ENCODE assay signal across 19 cellular contexts in genomic region chr1:69846267-69846666, GRCh38.
DNase-seq lines count a peak whose midpoint lies in the region; ATAC-seq, FAIRE-seq and TF ChIP-seq lines count a peak whose summit lies in the region.
"Had no signal": no experiment of that assay in that cellular context is flagged by ENCODE, and none has a peak within 500 bp of the region (broad histone marks: within the 10 kb centered on the region; RNA-seq: fewer than 3 reads in every experiment).

No MANE protein-coding gene starts in this region.

- H3K27me3 ChIP-seq in H1 (replicated peaks in 1 of 4; ENCODE audit: control insufficient read depth in 3 of 4, extremely low read depth in 1 of 4, insufficient read depth in 3 of 4, low read length in 3 of 4) = no peaks in the 10 kb centered on the region
- H3K27me3 ChIP-seq: Peyer's patch had no signal

- no peak for TF ChIP-seq EP300 in H1 (IDR thresholded peaks at IDR 0.05; ENCODE audit: borderline replicate concordance in 1 of 2, low read depth in 2 of 2, low read length in 2 of 2)

- 0 out of 2 replicates have a peak overlapping the region, but pooled peaks have one; percentile 6 for H2AFZ ChIP-seq in H1 (ENCODE audit: low read length)
- H2AFZ ChIP-seq: GM23338 had no signal

- H3K27ac Mint-ChIP-seq in activated naive CD4-positive, alpha-beta T cell treated with anti-CD3 and anti-CD28 coated beads, Interleukin-2, amount 10 ng/mL, durations not matched to agents 7 days and 5 days = no peak overlapping the region
- H3K27ac Mint-ChIP-seq: CD14-positive monocyte, GM23338 had no signal

- no peaks in the 10 kb centered on the region for H3K4me1 Mint-ChIP-seq in activated naive CD4-positive, alpha-beta T cell treated with anti-CD3 and anti-CD28 coated beads, Interleukin-2, amount 10 ng/mL, durations not matched to agents 7 days and 5 days
- H3K4me1 Mint-ChIP-seq: CD14-positive monocyte had no signal

- H3K14ac ChIP-seq in H1 (ENCODE audit: insufficient read length) = no peak overlapping the region

- H3K36me3 Mint-ChIP-seq in activated naive CD4-positive, alpha-beta T cell treated with anti-CD3 and anti-CD28 coated beads, Interleukin-2, amount 10 ng/mL, durations not matched to agents 7 days and 5 days = no peaks in the 10 kb centered on the region
- H3K36me3 Mint-ChIP-seq: CD14-positive monocyte had no signal

- no peak overlapping the region for H3K4me2 ChIP-seq in H1 (ENCODE audit: insufficient read depth in 1 of 2, low read depth in 2 of 2, low read length in 2 of 2)
- H3K4me2 ChIP-seq: GM23338, SK-N-SH had no signal

- CTCF ChIA-PET in H1 (lab: Charles Lee; ENCODE audit: partially characterized antibody) = interaction anchor here (1.0 kb wide), 1 partner anchor 59 kb away, joined by 3 read pairs; no protein-coding TSS in a partner anchor
- CTCF ChIA-PET in activated naive CD4-positive, alpha-beta T cell treated with anti-CD3 and anti-CD28 coated beads, Interleukin-2, amount 10 ng/mL, durations not matched to agents 7 days and 5 days (lab: Charles Lee) = no interaction called here

- no peak overlapping the region for H3K27ac ChIP-seq in H1 (ENCODE audit: low read depth, low read length)
- H3K27ac ChIP-seq: HL-60, Peyer's patch had no signal

- no peak overlapping the region for H3K23ac ChIP-seq in H1 (ENCODE audit: insufficient read length)

- no peak overlapping the region for H4K8ac ChIP-seq in H1 (ENCODE audit: extremely low read depth, insufficient read depth, low read length)

- H2BK12ac ChIP-seq in H1 (ENCODE audit: low read depth, low read length) = no peak overlapping the region

- H3K9me3 ChIP-seq in H1 (ENCODE audit: insufficient read depth in 2 of 2, low read depth in 1 of 2, low read length in 1 of 2) = no peaks in the 10 kb centered on the region
- H3K9me3 ChIP-seq: Caco-2, Peyer's patch, SK-N-SH had no signal

- no peaks in the 10 kb centered on the region for H3K27me3 Mint-ChIP-seq in activated naive CD4-positive, alpha-beta T cell treated with anti-CD3 and anti-CD28 coated beads, Interleukin-2, amount 10 ng/mL, durations not matched to agents 7 days and 5 days

- no peak overlapping the region for H3K18ac ChIP-seq in H1 (ENCODE audit: extremely low read depth, low read length)

- H3K4me1 ChIP-seq in H1 (replicated peaks in 1 of 4; ENCODE audit: control insufficient read depth in 3 of 4, insufficient read depth in 4 of 4, low read length in 3 of 4) = no peaks in the 10 kb centered on the region; a peak in 1 of 7 replicates
- H3K4me1 ChIP-seq: Caco-2, Peyer's patch had no signal

- H2BK120ac ChIP-seq in H1 (replicated peaks; ENCODE audit: low read depth, low read length) = no peak overlapping the region

- peak; percentile 7 for DNase-seq in NCI-H2029 (lab: John Stamatoyannopoulos, UW)
- no peak for DNase-seq in NCI-H2029 treated with DMSO at 0.1 percent for 48 hours (lab: John Stamatoyannopoulos, UW)
- peak; percentile 51 for DNase-seq in NCI-H1436 (lab: John Stamatoyannopoulos, UW)
- no peak for DNase-seq in H1 (ENCODE audit: low read depth in 1 of 2, low spot score in 2 of 2)
- DNase-seq in putamen (ENCODE audit: low spot score) = peak; percentile 24
- DNase-seq in activated naive CD4-positive, alpha-beta T cell treated with anti-CD3 and anti-CD28 coated beads, Interleukin-2, amount 10 ng/mL, durations not matched to agents 7 days and 5 days = no peak
- DNase-seq: Caco-2, DMS79, NCI-H1048, NCI-H69, Peyer's patch, Right ventricle myocardium superior, SK-N-SH, T-helper 1 cell had no signal

- H2AK5ac ChIP-seq in H1 (ENCODE audit: low read depth, low read length) = no peak overlapping the region

- H2BK20ac ChIP-seq in H1 (ENCODE audit: low read length) = no peak overlapping the region

- H3K23me2 ChIP-seq in H1 (ENCODE audit: low read depth, low read length) = no peaks in the 10 kb centered on the region

- no peak overlapping the region for H2BK5ac ChIP-seq in H1 (ENCODE audit: low read depth, low read length)

- H2BK15ac ChIP-seq in H1 (ENCODE audit: low read length) = no peak overlapping the region

- no peaks in the 10 kb centered on the region for H4K20me1 ChIP-seq in H1 (replicated peaks in 1 of 2; ENCODE audit: control insufficient read depth in 1 of 2, insufficient read depth in 2 of 2, low read length in 2 of 2)

- no peaks in the 10 kb centered on the region for H3K79me2 ChIP-seq in H1 (ENCODE audit: control insufficient read depth in 1 of 2, insufficient read depth in 2 of 2, low read length in 2 of 2)

- no peak overlapping the region for H4K5ac ChIP-seq in H1 (ENCODE audit: insufficient read length, low read depth, low read length)

- H3K36me3 ChIP-seq in H1 (ENCODE audit: control insufficient read depth in 2 of 4, insufficient read depth in 4 of 4, low read length in 3 of 4) = no peaks in the 10 kb centered on the region
- H3K36me3 ChIP-seq: Peyer's patch had no signal

- H3K79me1 ChIP-seq in H1 (ENCODE audit: low read depth, low read length) = no peaks in the 10 kb centered on the region

- no peak overlapping the region for H4K91ac ChIP-seq in H1 (replicated peaks; ENCODE audit: insufficient read length, low read length)

- no peak overlapping the region for H3K4me3 Mint-ChIP-seq in activated naive CD4-positive, alpha-beta T cell treated with anti-CD3 and anti-CD28 coated beads, Interleukin-2, amount 10 ng/mL, durations not matched to agents 7 days and 5 days
- H3K4me3 Mint-ChIP-seq: CD14-positive monocyte, GM23338 had no signal

- no peak overlapping the region for H3K4me3 ChIP-seq in H1 (ENCODE audit: extremely low read depth in 1 of 4, insufficient read depth in 2 of 4, low read depth in 3 of 4, low read length in 4 of 4)
- H3K4me3 ChIP-seq: GM23338, Peyer's patch had no signal

- no peak for ATAC-seq in GM21423 (IDR thresholded peaks at IDR 0.05; ENCODE audit: unreplicated experiment)
- no peak for ATAC-seq in GM19463 (IDR thresholded peaks at IDR 0.05; ENCODE audit: unreplicated experiment)
- ATAC-seq: GM23338 had no signal

- no peak overlapping the region for H3K9ac ChIP-seq in H1 (replicated peaks in 1 of 4; ENCODE audit: extremely low read depth in 1 of 4, low read depth in 3 of 4, low read length in 3 of 4)
- H3K9ac ChIP-seq: SK-N-SH had no signal

- no peak overlapping the region for H3K56ac ChIP-seq in H1 (replicated peaks; ENCODE audit: insufficient read length, low read depth, low read length)

- H3K9me3 Mint-ChIP-seq in activated naive CD4-positive, alpha-beta T cell treated with anti-CD3 and anti-CD28 coated beads, Interleukin-2, amount 10 ng/mL, durations not matched to agents 7 days and 5 days = no peaks in the 10 kb centered on the region
- H3K9me3 Mint-ChIP-seq: GM23338 had no signal

- no peak for TF ChIP-seq RAD21 in H1 (IDR thresholded peaks at IDR 0.05 in 1 of 2, conservative IDR thresholded peaks at IDR 0.05 in 1 of 2; ENCODE audit: low read depth in 2 of 2, low read length in 2 of 2)

- TF ChIP-seq POLR2A in H1 (IDR thresholded peaks at IDR 0.05; ENCODE audit: control extremely low read depth in 1 of 2, low read depth in 2 of 2, low read length in 2 of 2) = no peak

- FAIRE-seq in H1 (lab: Jason Lieb, UNC) = no peak

- 82% methylated on average over 3 of the region's 3 CpGs; no CpG with 5 or more reads in 1 of the 2 experiments for WGBS in H1 (ENCODE audit: extremely low coverage in 1 of 2, insufficient coverage in 1 of 2, insufficient read length in 1 of 2, insufficient replicate concordance in 2 of 2, low coverage in 1 of 2, low lambda C conversion rate in 2 of 2, missing lambda C conversion rate in 1 of 2), 2 experiments

- no peak overlapping the region for H3K4ac ChIP-seq in H1 (replicated peaks; ENCODE audit: insufficient read length, low read depth, low read length)

- POLR2A ChIA-PET in H1 (lab: Charles Lee; ENCODE audit: partially characterized antibody) = no interaction called here

- TF ChIP-seq CTCF in H1 (IDR thresholded peaks at IDR 0.05; ENCODE audit: control extremely low read depth in 1 of 3, insufficient read depth in 1 of 3, low read depth in 1 of 3, low read length in 3 of 3) = no peak

TF ChIP-seq in H1, 55 proteins besides CTCF, POLR2A, EP300 and RAD21:
- TF ChIP-seq SIN3A (conservative IDR thresholded peaks at IDR 0.05 in 1 of 2, IDR thresholded peaks at IDR 0.05 in 1 of 2; ENCODE audit: low read depth in 1 of 2, low read length in 2 of 2) = no peak
- no peak for TF ChIP-seq BCL11A (IDR thresholded peaks at IDR 0.05; ENCODE audit: low read depth in 2 of 2, low read length in 2 of 2)
- no peak for TF ChIP-seq SP2 (IDR thresholded peaks at IDR 0.05; ENCODE audit: low read length)
- TF ChIP-seq SIRT6 (IDR thresholded peaks at IDR 0.05; ENCODE audit: low read length) = no peak
- TF ChIP-seq NANOG (IDR thresholded peaks at IDR 0.05; ENCODE audit: insufficient read depth, low read depth, low read length, poor library complexity, severe bottlenecking) = no peak
- no peak for TF ChIP-seq KDM4A (IDR thresholded peaks at IDR 0.05; ENCODE audit: low read depth, low read length, severe bottlenecking)
- TF ChIP-seq CREB1 (IDR thresholded peaks at IDR 0.05) = no peak
- no peak for TF ChIP-seq POLR2AphosphoS5 (IDR thresholded peaks at IDR 0.05; ENCODE audit: low read depth, low read length)
- TF ChIP-seq BRCA1 (IDR thresholded peaks at IDR 0.05; ENCODE audit: low read depth, low read length) = no peak
- no peak for TF ChIP-seq TCF12 (IDR thresholded peaks at IDR 0.05; ENCODE audit: low read depth, low read length)
- no peak for TF ChIP-seq CEBPB (IDR thresholded peaks at IDR 0.05; ENCODE audit: low read depth, low read length)
- no peak for TF ChIP-seq GTF2F1 (IDR thresholded peaks at IDR 0.05; ENCODE audit: borderline replicate concordance, low read depth, low read length)
- TF ChIP-seq GABPA (IDR thresholded peaks at IDR 0.05; ENCODE audit: borderline replicate concordance, insufficient read depth, low read length) = no peak
- no peak for TF ChIP-seq BACH1 (IDR thresholded peaks at IDR 0.05; ENCODE audit: low read length)
- no peak for TF ChIP-seq JUND (IDR thresholded peaks at IDR 0.05; ENCODE audit: low read length)
- TF ChIP-seq HDAC6 (IDR thresholded peaks at IDR 0.05; ENCODE audit: low read depth, low read length) = no peak
- TF ChIP-seq TAF1 (IDR thresholded peaks at IDR 0.05; ENCODE audit: low read depth, low read length) = no peak

Comparison
In these comparisons a context has a peak if more than half of its experiments do, and no peak if none do; other contexts are left out.
1. DNase-seq: peak in NCI-H2029 (single experiment), NCI-H1436 (single experiment) and putamen (single experiment); none in NCI-H2029 treated with DMSO at 0.1 percent for 48 hours (single experiment), H1 (0 of 2) and activated naive CD4-positive, alpha-beta T cell treated with anti-CD3 and anti-CD28 coated beads, Interleukin-2, amount 10 ng/mL, durations not matched to agents 7 days and 5 days (single experiment).